16 cellular contexts compared by ENCODE assay signal in genomic region chr4:84857296-84857695, GRCh38.
"Had no signal": no experiment of that assay in that cellular context is flagged by ENCODE, and none has a peak within 500 bp of the region (broad histone marks: within the 10 kb centered on the region; RNA-seq: fewer than 3 reads in every experiment).

No MANE protein-coding gene starts in this region.

- DNase-seq: KBM-7, MV-4-11, NCI-H1048, NCI-H1105 treated with DMSO at 0.1 percent for 48 hours, NCI-H146, NCI-H1694 treated with DMSO at 0.1 percent for 48 hours, NCI-H2081, NCI-H2107, NCI-H524, NCI-H526 treated with DMSO at 0.1 percent for 48 hours, NCI-H748 treated with DMSO at 0.1 percent for 48 hours, Right ventricle myocardium superior, RPMI8226, SIG-M5 had no signal

- H3K4me3 ChIP-seq: SJSA1 had no signal

- H3K27ac ChIP-seq: HL-60, SJSA1 had no signal

- H3K9me3 ChIP-seq: SJSA1 had no signal

- H3K27me3 ChIP-seq: SJSA1 had no signal
